In genomic region chr2:70934981-70935380, GRCh38 we compare ENCODE assay signal across 22 cellular contexts. TPM values are rescaled to one million over a fixed set of nuclear protein-coding genes. Genes with fewer than 3 reads are reported as not detected.
"Had no signal": no experiment of that assay in that cellular context is flagged by ENCODE, and none has a peak within 500 bp of the region (broad histone marks: within the 10 kb centered on the region; RNA-seq: fewer than 3 reads in every experiment).

No MANE protein-coding gene starts in this region.

- H3K27ac Mint-ChIP-seq: activated T-helper 17 cell treated with anti-CD3 and anti-CD28 coated beads, Interleukin-2, amount 50 U/mL, for 72 hours; mesothelial cell of epicardium; stimulated activated memory B cell treated with anti-CD40 and anti-IgM and Interleukin-4, amounts not matched to agents 10 μg/mL and 1 μg/mL and 100 μg/mL, for 72 hours; T-helper 1 cell treated with Interleukin-12 subunit alpha and Interleukin-12 subunit beta and Interleukin-4 antibody, amounts not matched to agents 30 μg/mL and 1 μg/mL, for 36 hours had no signal

- H3K9me3 ChIP-seq: adrenal gland, esophagus squamous epithelium, lower lobe of right lung, psoas muscle, SJSA1, spleen, thoracic aorta, upper lobe of right lung had no signal

- H3K36me3 Mint-ChIP-seq: mesothelial cell of epicardium; stimulated activated memory B cell treated with anti-CD40 and anti-IgM and Interleukin-4, amounts not matched to agents 10 μg/mL and 1 μg/mL and 100 μg/mL, for 72 hours had no signal

- H3K4me1 Mint-ChIP-seq: activated T-helper 17 cell treated with anti-CD3 and anti-CD28 coated beads, Interleukin-2, amount 50 U/mL, for 72 hours had no signal

- H3K4me3 Mint-ChIP-seq: activated T-helper 17 cell treated with anti-CD3 and anti-CD28 coated beads, Interleukin-2, amount 50 U/mL, for 72 hours; mesothelial cell of epicardium; stimulated activated memory B cell treated with anti-CD40 and anti-IgM and Interleukin-4, amounts not matched to agents 10 μg/mL and 1 μg/mL and 100 μg/mL, for 72 hours; T-helper 1 cell treated with Interleukin-12 subunit alpha and Interleukin-12 subunit beta and Interleukin-4 antibody, amounts not matched to agents 30 μg/mL and 1 μg/mL, for 36 hours had no signal

- H3K9me3 Mint-ChIP-seq: activated T-helper 17 cell treated with anti-CD3 and anti-CD28 coated beads, Interleukin-2, amount 50 U/mL, for 72 hours; mesothelial cell of epicardium; stimulated activated memory B cell treated with anti-CD40 and anti-IgM and Interleukin-4, amounts not matched to agents 10 μg/mL and 1 μg/mL and 100 μg/mL, for 72 hours; T-helper 1 cell treated with Interleukin-12 subunit alpha and Interleukin-12 subunit beta and Interleukin-4 antibody, amounts not matched to agents 30 μg/mL and 1 μg/mL, for 36 hours had no signal

- DNase-seq: activated naive CD4-positive, alpha-beta T cell treated with anti-CD3 and anti-CD28 coated beads, Interleukin-2, amount 50 U/mL, for 16 hours; effector CD4-positive, alpha-beta T cell; esophagus squamous epithelium; lower lobe of right lung; occipital lobe; psoas muscle; spleen; stimulated activated CD4-positive, alpha-beta T cell treated with anti-CD3 and anti-CD28 coated beads, Interleukin-4, amount 100 ng/mL, for 4 hours; upper lobe of right lung had no signal

- H3K36me3 ChIP-seq: adrenal gland, esophagus squamous epithelium, lower lobe of right lung, SJSA1, spleen, thoracic aorta, upper lobe of right lung had no signal

- H3K4me1 ChIP-seq: adrenal gland, esophagus squamous epithelium, lower lobe of right lung, psoas muscle, SJSA1, spleen, upper lobe of right lung had no signal

- H3K4me3 ChIP-seq: adrenal gland, esophagus squamous epithelium, lower lobe of right lung, psoas muscle, SJSA1, spleen, thoracic aorta, upper lobe of right lung had no signal

- ATAC-seq: activated CD4-positive, CD25-positive, alpha-beta regulatory T cell treated with anti-CD3 and anti-CD28 coated beads, Interleukin-2, amount 50 U/mL, for 24 hours; activated T-helper 17 cell treated with anti-CD3 and anti-CD28 coated beads, Interleukin-2, amount 50 U/mL, for 72 hours; psoas muscle had no signal

- H3K27ac ChIP-seq: adrenal gland, esophagus squamous epithelium, lower lobe of right lung, psoas muscle, SJSA1, spleen, thoracic aorta, upper lobe of right lung had no signal

- H3K27me3 ChIP-seq: adrenal gland, upper lobe of right lung had no signal

RNA-seq across cellular contexts. Expression of gene ATP6V1B1, which starts 0.7 kb away (rescaled TPM):
- total RNA-seq: activated CD8-positive, alpha-beta memory T cell treated with anti-CD3 and anti-CD28 coated beads for 36 hours; activated T-helper 17 cell treated with anti-CD3 and anti-CD28 coated beads, Interleukin-2, amount 50 U/mL, for 72 hours; astrocyte; bronchial epithelial cell; cerebellum; mesothelial cell of epicardium; occipital lobe; SJSA1; spleen had no signal

RNA-seq across cellular contexts. Expression of gene VAX2, which starts 34.6 kb away (rescaled TPM):
- total RNA-seq: activated CD8-positive, alpha-beta memory T cell treated with anti-CD3 and anti-CD28 coated beads for 36 hours; activated T-helper 17 cell treated with anti-CD3 and anti-CD28 coated beads, Interleukin-2, amount 50 U/mL, for 72 hours; bronchial epithelial cell; lower lobe of right lung; SJSA1; spleen had no signal

RNA-seq across cellular contexts. Expression of gene ANKRD53, which starts 43.4 kb away (rescaled TPM):
- total RNA-seq: activated CD8-positive, alpha-beta memory T cell treated with anti-CD3 and anti-CD28 coated beads for 36 hours; bronchial epithelial cell; SJSA1 had no signal
- polyA plus RNA-seq: neural cell had no signal
